In genomic region chr5:150001660-150002493, GRCh38 we compare ENCODE assay signal across 8 cellular contexts. TPM values are rescaled to one million over a fixed set of nuclear protein-coding genes. Genes with fewer than 3 reads are reported as not detected.
DNase-seq lines count a peak whose midpoint lies in the region; TF ChIP-seq lines count a peak whose summit lies in the region.

No MANE protein-coding gene starts in this region.

- no peaks in the 10 kb centered on the region for H3K9me3 Mint-ChIP-seq in T-helper 1 cell treated with Interleukin-12 subunit alpha and Interleukin-12 subunit beta and Interleukin-4 antibody, amounts not matched to agents 30 μg/mL and 1 μg/mL, for 36 hours

- H3K9me3 ChIP-seq in iPS-15b (ENCODE audit: control insufficient read depth, insufficient read depth, low read length) (no peaks in the 10 kb centered on the region), spleen (no peaks in the 10 kb centered on the region)

- H3K9ac ChIP-seq in iPS-15b (ENCODE audit: low read depth, low read length): peak overlapping the region; percentile 92

- TF ChIP-seq CTCF in GM06990 (IDR thresholded peaks at IDR 0.05; ENCODE audit: insufficient read depth, low read length, poor library complexity, severe bottlenecking) (peak; percentile 54), spleen (IDR thresholded peaks at IDR 0.05 in 8 of 11, conservative IDR thresholded peaks at IDR 0.05 in 3 of 11) (peak; percentile 51 to 81 (median 73))

- peak overlapping the region in 7 of 8 donors; percentile 87 to 95 (median 91) for H3K27ac ChIP-seq in spleen

- H3K27ac Mint-ChIP-seq in T-helper 1 cell treated with Interleukin-12 subunit alpha and Interleukin-12 subunit beta and Interleukin-4 antibody, amounts not matched to agents 30 μg/mL and 1 μg/mL, for 36 hours: peak overlapping the region; percentile 98

- intact Hi-C loops in spleen (cut with DNase I; ENCODE audit: low total_unique reads): no loop called here

- H3K4me3 Mint-ChIP-seq in T-helper 1 cell treated with Interleukin-12 subunit alpha and Interleukin-12 subunit beta and Interleukin-4 antibody, amounts not matched to agents 30 μg/mL and 1 μg/mL, for 36 hours: peak overlapping the region; percentile 95

- WGBS in spleen, 5 donors: 15 to 17% (median 17%) methylated on average over 9 of the region's 9 CpGs

- H3K36me3 Mint-ChIP-seq in T-helper 1 cell treated with Interleukin-12 subunit alpha and Interleukin-12 subunit beta and Interleukin-4 antibody, amounts not matched to agents 30 μg/mL and 1 μg/mL, for 36 hours (ENCODE audit: low read depth): peaks cover 27% of the 10 kb centered on the region

- no peaks in the 10 kb centered on the region for H3K27me3 ChIP-seq in GM06990 (replicated peaks; ENCODE audit: control insufficient read depth, insufficient read depth, low read length)
- H3K27me3 ChIP-seq in iPS-15b (ENCODE audit: control insufficient read depth, insufficient read depth, low read length): no peaks in the 10 kb centered on the region
- H3K27me3 ChIP-seq in spleen (replicated peaks in 1 of 7): no peaks in the 10 kb centered on the region

- H3K4me3 ChIP-seq in GM06990 (replicated peaks; ENCODE audit: low read depth, low read length): peak overlapping the region; percentile 99
- H3K4me3 ChIP-seq in iPS-15b (ENCODE audit: low read depth, low read length): peak overlapping the region; percentile 81
- peak overlapping the region; percentile 62 to 100 (median 90) for H3K4me3 ChIP-seq in spleen

- H3K36me3 ChIP-seq in GM06990 (ENCODE audit: control insufficient read depth, insufficient read depth, low read length): peaks cover 1% of the 10 kb centered on the region; the same call in 1 of the 2 replicates
- H3K36me3 ChIP-seq in iPS-15b (ENCODE audit: control insufficient read depth, insufficient read depth, low read length): no peaks in the 10 kb centered on the region
- H3K36me3 ChIP-seq in spleen: peaks cover 0 to 40% (median 23%) of the 10 kb centered on the region in 6 donors

- DNase-seq in GM06990 (ENCODE audit: extremely low read depth, insufficient read length): peak; percentile 30
- DNase-seq in H4 (ENCODE audit: low spot score): peak; percentile 68
- peak; percentile 90 to 94 for DNase-seq in Kasumi-1 (lab: John Stamatoyannopoulos, UW)
- DNase-seq in astrocyte of the hippocampus (ENCODE audit: low read depth, low spot score): peak; percentile 79
- DNase-seq in spleen: no peak
- DNase-seq in NCI-H1048 (lab: John Stamatoyannopoulos, UW): no peak

- peaks cover 38% of the 10 kb centered on the region for H3K4me1 Mint-ChIP-seq in T-helper 1 cell treated with Interleukin-12 subunit alpha and Interleukin-12 subunit beta and Interleukin-4 antibody, amounts not matched to agents 30 μg/mL and 1 μg/mL, for 36 hours (ENCODE audit: low read depth)

- H3K4me1 ChIP-seq in iPS-15b (ENCODE audit: control insufficient read depth, insufficient read depth, low read length) (no peaks in the 10 kb centered on the region), spleen (peaks cover 18 to 64% (median 35%) of the 10 kb centered on the region in 6 donors)

- no peak for TF ChIP-seq POLR2A in spleen (IDR thresholded peaks at IDR 0.05)

- H3K27me3 Mint-ChIP-seq in T-helper 1 cell treated with Interleukin-12 subunit alpha and Interleukin-12 subunit beta and Interleukin-4 antibody, amounts not matched to agents 30 μg/mL and 1 μg/mL, for 36 hours (ENCODE audit: low read depth): no peaks in the 10 kb centered on the region

RNA-seq across cellular contexts. Expression of gene HMGXB3, which starts 1.3 kb away (rescaled TPM):
- 19.0 and 21.1 TPM in 2 replicates for total RNA-seq in H4 (2014; rRNA removed; shearing (Covaris generic))
- 10 to 100 TPM; 28.0 to 51.7 (median 43.2) TPM for total RNA-seq in spleen
- polyA plus RNA-seq in spleen: 10 to 100 TPM; 14.3 to 16.1 (median 15.7) TPM

RNA-seq across cellular contexts. Expression of gene TIGD6, which starts 1.4 kb away (rescaled TPM):
- 4.0 and 7.4 TPM in 2 replicates for total RNA-seq in H4 (2014; rRNA removed; shearing (Covaris generic))
- 1 to 10 TPM; 2.4 to 5.8 (median 3.7) TPM for total RNA-seq in spleen
- polyA plus RNA-seq in spleen: 1 to 10 TPM; 2.5 to 3.5 (median 2.6) TPM

RNA-seq across cellular contexts. Expression of gene SLC26A2, which starts 41.3 kb away (rescaled TPM):
- total RNA-seq in H4 (2014; rRNA removed; shearing (Covaris generic)): 7.1 and 9.6 TPM in 2 replicates
- 10 to 100 TPM in 5 of 7 donors, 1 to 10 TPM in 2; 8.5 to 14.8 (median 10.6) TPM for total RNA-seq in spleen
- polyA plus RNA-seq in spleen: 1 to 10 TPM; 1.9 to 2.4 (median 2.0) TPM

RNA-seq across cellular contexts. Expression of gene PDE6A, which starts 57.3 kb away (rescaled TPM):
- total RNA-seq in H4 (2014; rRNA removed; shearing (Covaris generic)): 0.02 TPM in 1 of 2 replicates, not detected in the other
- not detected for total RNA-seq in spleen
- not detected for polyA plus RNA-seq in spleen

Comparison
In these comparisons a context has a peak if more than half of its experiments do, and no peak if none do; other contexts are left out.
1. DNase-seq: peak in GM06990 (single experiment), H4 (single experiment), Kasumi-1 (2 of 2) and astrocyte of the hippocampus (single experiment); none in spleen (single experiment) and NCI-H1048 (single experiment).
2. Peak in every context shown above with its lines, with median percentiles within 50 percentile points of each other: H3K4me3 ChIP-seq.